22 cellular contexts compared by ENCODE assay signal in genomic region chr16:66097746-66098145, GRCh38.
A peak's percentile ranks its signal among the peaks of the same experiment; 100 is the strongest.
DNase-seq lines count a peak whose midpoint lies in the region; ATAC-seq, FAIRE-seq and TF ChIP-seq lines count a peak whose summit lies in the region.
"Had no signal": no experiment of that assay in that cellular context is flagged by ENCODE, and none has a peak within 500 bp of the region (broad histone marks: within the 10 kb centered on the region; RNA-seq: fewer than 3 reads in every experiment).

No MANE protein-coding gene starts in this region.

- no peaks in the 10 kb centered on the region for H3K9me3 Mint-ChIP-seq in mesothelial cell of epicardium
- H3K9me3 Mint-ChIP-seq: CD8-positive, alpha-beta T cell had no signal

- WGBS in smooth muscle cell (ENCODE audit: low lambda C conversion rate) = 17% methylated on average over 6 of the region's 6 CpGs

- H3K4me3 ChIP-seq in smooth muscle cell = no peak overlapping the region
- H3K4me3 ChIP-seq: A549; BLaER1 treated with 17β-estradiol and CSF1 and Interleukin-3, amounts not matched to agents 10 nM and 100 nM; GM12878; GM23248 had no signal

- no peaks in the 10 kb centered on the region for H3K27me3 ChIP-seq in smooth muscle cell (ENCODE audit: low read depth)
- H3K27me3 ChIP-seq: BLaER1 treated with 17β-estradiol and CSF1 and Interleukin-3, amounts not matched to agents 10 nM and 100 nM had no signal

- ATAC-seq in HG02938 (IDR thresholded peaks at IDR 0.05; ENCODE audit: unreplicated experiment) (no peak), GM21390 (IDR thresholded peaks at IDR 0.05; ENCODE audit: unreplicated experiment) (no peak)
- ATAC-seq: CD8-positive, alpha-beta T cell; GM12878 had no signal

- peaks cover 39% of the 10 kb centered on the region for H3K4me1 Mint-ChIP-seq in mesothelial cell of epicardium
- H3K4me1 Mint-ChIP-seq: B cell had no signal

- no peak overlapping the region for H3K9ac ChIP-seq in smooth muscle cell (ENCODE audit: low read depth)
- H3K9ac ChIP-seq: BLaER1 treated with 17β-estradiol and CSF1 and Interleukin-3, amounts not matched to agents 10 nM and 100 nM; GM23248 had no signal

- DNase-seq in Ammon's horn (ENCODE audit: low spot score) (peak; percentile 9), amniotic epithelial cell (ENCODE audit: low read depth) (peak; percentile 94), mesothelial cell of epicardium (ENCODE audit: low spot score in 2 of 2, unreplicated experiment in 2 of 2) (no peak), smooth muscle cell (lab: John Stamatoyannopoulos, UW; ENCODE audit: unreplicated experiment) (no peak), D721Med (ENCODE audit: insufficient read length, low spot score) (no peak)
- DNase-seq: Calu3; CD8-positive, alpha-beta T cell; DMS 273 treated with DMSO at 0.1 percent for 48 hours; DMS53; DND-41; EL; GM23248; HCEC 1CT had no signal

- H4K20me1 ChIP-seq in smooth muscle cell (ENCODE audit: low read depth) = no peaks in the 10 kb centered on the region
- H4K20me1 ChIP-seq: BLaER1 treated with 17β-estradiol and CSF1 and Interleukin-3, amounts not matched to agents 10 nM and 100 nM had no signal

- no peaks in the 10 kb centered on the region for H3K36me3 ChIP-seq in smooth muscle cell (ENCODE audit: low read depth)
- H3K36me3 ChIP-seq: BLaER1 treated with 17β-estradiol and CSF1 and Interleukin-3, amounts not matched to agents 10 nM and 100 nM had no signal

- peak overlapping the region; percentile 23 for H3K27ac Mint-ChIP-seq in mesothelial cell of epicardium
- H3K27ac Mint-ChIP-seq: B cell; CD8-positive, alpha-beta T cell had no signal

- H3F3A ChIP-seq in smooth muscle cell (ENCODE audit: low read depth) = peaks cover 10% of the 10 kb centered on the region

- H3K27ac ChIP-seq in smooth muscle cell (ENCODE audit: low read depth) = peak overlapping the region; percentile 30
- H3K27ac ChIP-seq: 22Rv1; A549; BLaER1 treated with 17β-estradiol and CSF1 and Interleukin-3, amounts not matched to agents 10 nM and 100 nM; GM23248; HL-60 had no signal

- H3K27me3 Mint-ChIP-seq in mesothelial cell of epicardium (ENCODE audit: low read depth) = peaks cover 5% of the 10 kb centered on the region
- H3K27me3 Mint-ChIP-seq: B cell had no signal

- no peak for FAIRE-seq in D721Med (lab: Jason Lieb, UNC)
- FAIRE-seq: A549, GM12878, GM19239 had no signal

- H3K9me3 ChIP-seq in smooth muscle cell (replicated peaks; ENCODE audit: low read depth) = no peaks in the 10 kb centered on the region
- H3K9me3 ChIP-seq: A549; BLaER1 treated with 17β-estradiol and CSF1 and Interleukin-3, amounts not matched to agents 10 nM and 100 nM had no signal

- TF ChIP-seq CTCF in mesothelial cell of epicardium (IDR thresholded peaks at IDR 0.05; ENCODE audit: unreplicated experiment) (no peak), smooth muscle cell (IDR thresholded peaks at IDR 0.05; ENCODE audit: borderline replicate concordance, insufficient read depth, poor library complexity, severe bottlenecking) (no peak), D721Med (IDR thresholded peaks at IDR 0.05; ENCODE audit: insufficient read depth, missing control alignments) (no peak)

- peak overlapping the region; percentile 11 for H2AFZ ChIP-seq in smooth muscle cell (ENCODE audit: low read depth)
- H2AFZ ChIP-seq: GM23248 had no signal

- H3K4me1 ChIP-seq in smooth muscle cell (ENCODE audit: low read depth) = peaks cover 6% of the 10 kb centered on the region
- H3K4me1 ChIP-seq: A549 had no signal

- H3K4me2 ChIP-seq in smooth muscle cell = peak overlapping the region; percentile 74
- H3K4me2 ChIP-seq: A549; BLaER1 treated with 17β-estradiol and CSF1 and Interleukin-3, amounts not matched to agents 10 nM and 100 nM had no signal

- H3K79me2 ChIP-seq in smooth muscle cell (ENCODE audit: low read depth) = no peaks in the 10 kb centered on the region

- H3K4me3 Mint-ChIP-seq in mesothelial cell of epicardium = no peak overlapping the region
- H3K4me3 Mint-ChIP-seq: B cell; CD8-positive, alpha-beta T cell had no signal

- no peaks in the 10 kb centered on the region for H3K36me3 Mint-ChIP-seq in mesothelial cell of epicardium
- H3K36me3 Mint-ChIP-seq: CD8-positive, alpha-beta T cell had no signal

Comparison
In these comparisons a context has a peak if more than half of its experiments do, and no peak if none do; other contexts are left out.
1. DNase-seq: peak in Ammon's horn (single experiment) and amniotic epithelial cell (single experiment); none in mesothelial cell of epicardium (0 of 2), smooth muscle cell (single experiment) and D721Med (single experiment).